In the genomic region with DNA sequence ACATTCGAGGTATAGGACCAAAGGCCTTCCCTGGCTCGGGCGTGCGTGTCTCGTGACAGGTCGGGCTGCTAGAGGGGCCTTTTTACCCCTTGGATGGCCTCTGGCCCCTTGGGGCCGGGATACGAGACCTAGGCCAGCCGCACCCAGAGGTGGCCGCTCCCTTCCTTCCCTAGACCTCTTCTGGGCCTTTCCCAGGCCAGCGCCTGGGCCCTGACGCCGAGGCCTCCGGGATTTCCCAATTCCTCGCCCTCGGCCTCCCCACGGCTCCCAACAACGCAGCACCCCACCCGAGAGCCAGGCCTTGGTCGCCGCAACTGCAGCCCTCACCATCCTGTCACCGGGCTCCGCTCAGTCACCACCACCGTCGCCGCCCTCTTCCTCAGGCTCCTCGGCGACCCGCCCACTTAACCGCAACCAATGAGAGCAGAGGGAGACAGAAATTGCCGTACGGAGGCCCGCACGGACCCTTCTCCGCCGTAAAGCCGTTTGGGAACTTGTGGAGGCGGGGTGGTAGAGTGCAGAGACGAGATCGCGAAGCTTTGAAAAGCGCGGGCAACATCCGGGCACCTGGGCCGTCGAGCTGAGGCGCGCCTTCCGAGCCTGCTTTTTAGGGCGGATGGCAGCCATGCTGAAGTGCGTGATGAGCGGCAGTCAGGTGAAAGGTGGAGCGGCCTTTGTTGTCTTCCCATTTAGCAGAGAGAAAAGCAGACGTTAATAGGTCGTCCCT, we compare ENCODE assay signal across 1 cellular context.
TF ChIP-seq lines count a peak whose summit lies in the region.

A gene (plus strand): TSS at position 610 of the 727 bp plus-strand sequence. CDS start 7 bp downstream, at position 617.
A gene (minus strand): TSS at position 390 of the 727 bp plus-strand sequence. CDS start 60 bp downstream, at position 330.

TF ChIP-seq in HepG2, 621 proteins besides CTCF, POLR2A, EP300 and RAD21 (continued from another document and continues in another):
- TF ChIP-seq, protein P1, sequence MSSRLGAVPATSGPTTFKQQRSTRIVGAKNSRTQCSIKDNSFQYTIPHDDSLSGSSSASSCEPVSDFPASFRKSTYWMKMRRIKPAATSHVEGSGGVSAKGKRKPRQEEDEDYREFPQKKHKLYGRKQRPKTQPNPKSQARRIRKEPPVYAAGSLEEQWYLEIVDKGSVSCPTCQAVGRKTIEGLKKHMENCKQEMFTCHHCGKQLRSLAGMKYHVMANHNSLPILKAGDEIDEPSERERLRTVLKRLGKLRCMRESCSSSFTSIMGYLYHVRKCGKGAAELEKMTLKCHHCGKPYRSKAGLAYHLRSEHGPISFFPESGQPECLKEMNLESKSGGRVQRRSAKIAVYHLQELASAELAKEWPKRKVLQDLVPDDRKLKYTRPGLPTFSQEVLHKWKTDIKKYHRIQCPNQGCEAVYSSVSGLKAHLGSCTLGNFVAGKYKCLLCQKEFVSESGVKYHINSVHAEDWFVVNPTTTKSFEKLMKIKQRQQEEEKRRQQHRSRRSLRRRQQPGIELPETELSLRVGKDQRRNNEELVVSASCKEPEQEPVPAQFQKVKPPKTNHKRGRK (CRISPR knock-in tag; IDR thresholded peaks at IDR 0.05), result no peak; the same call in 1 of the 2 replicates
- TF ChIP-seq SP2 (CRISPR knock-in tag; IDR thresholded peaks at IDR 0.05) (peak; percentile 62; the same call in 1 of the 2 replicates), U2AF1 (optimal IDR thresholded peaks at IDR 0.05; ENCODE audit: low read depth, low read length) (peak; percentile 51), ZNF337 (CRISPR knock-in tag; IDR thresholded peaks at IDR 0.05; ENCODE audit: borderline replicate concordance, low read depth) (peak; percentile 75; the same call in 1 of the 2 replicates), SALL1 (CRISPR knock-in tag; IDR thresholded peaks at IDR 0.05) (peak; percentile 98), ZBTB8A (CRISPR knock-in tag; IDR thresholded peaks at IDR 0.05; ENCODE audit: borderline replicate concordance, low read depth) (peak; percentile 89; the same call in 1 of the 2 replicates), DPF2 (CRISPR knock-in tag; IDR thresholded peaks at IDR 0.05; ENCODE audit: borderline replicate concordance, low read depth) (no peak), MIXL1 (CRISPR knock-in tag; IDR thresholded peaks at IDR 0.05) (peak; percentile 57; the same call in 1 of the 2 replicates), ZBTB20 (CRISPR knock-in tag; IDR thresholded peaks at IDR 0.05; ENCODE audit: borderline replicate concordance, low read depth) (peak; percentile 68; the same call in 1 of the 2 replicates), ZNF558 (CRISPR knock-in tag; IDR thresholded peaks at IDR 0.05; ENCODE audit: borderline replicate concordance) (peak; percentile 96; the same call in 1 of the 2 replicates), KLF13 (CRISPR knock-in tag; IDR thresholded peaks at IDR 0.05) (no peak), GTF3A (CRISPR knock-in tag; conservative IDR thresholded peaks at IDR 0.05) (peak; percentile 91; the same call in 1 of the 2 replicates), ZNF382 (CRISPR knock-in tag; IDR thresholded peaks at IDR 0.05; ENCODE audit: borderline replicate concordance) (no peak), CBX1 (IDR thresholded peaks at IDR 0.05; ENCODE audit: low read depth) (no peak), JUN (CRISPR knock-in tag; IDR thresholded peaks at IDR 0.05) (peak; percentile 83), CREB1 (IDR thresholded peaks at IDR 0.05) (peak; percentile 47; the same call in 1 of the 2 replicates), CREB1 (CRISPR knock-in tag; IDR thresholded peaks at IDR 0.05) (peak; percentile 86), FOXM1 (CRISPR knock-in tag; IDR thresholded peaks at IDR 0.05) (no peak), ZNF644 (CRISPR knock-in tag; IDR thresholded peaks at IDR 0.05; ENCODE audit: low read depth) (no peak; the same call in 1 of the 2 replicates), ATAD3A (CRISPR knock-in tag; IDR thresholded peaks at IDR 0.05) (no peak), KDM6A (CRISPR knock-in tag; IDR thresholded peaks at IDR 0.05; ENCODE audit: low read depth) (no peak), IRX3 (CRISPR knock-in tag; IDR thresholded peaks at IDR 0.05; ENCODE audit: borderline replicate concordance, low read depth) (peak; percentile 97), ZNF180 (CRISPR knock-in tag; IDR thresholded peaks at IDR 0.05; ENCODE audit: borderline replicate concordance, low read depth) (no peak), ATRX (CRISPR knock-in tag; IDR thresholded peaks at IDR 0.05; ENCODE audit: borderline replicate concordance) (no peak), HNRNPK (IDR thresholded peaks at IDR 0.05; ENCODE audit: low read depth, low read length, poor library complexity, severe bottlenecking) (no peak), RFXAP (CRISPR knock-in tag; IDR thresholded peaks at IDR 0.05; ENCODE audit: borderline replicate concordance) (peak; percentile 89; the same call in 1 of the 2 replicates), ZNF550 (CRISPR knock-in tag; IDR thresholded peaks at IDR 0.05; ENCODE audit: borderline replicate concordance) (no peak), POGZ (CRISPR knock-in tag; IDR thresholded peaks at IDR 0.05) (peak; percentile 97), KDM1A (CRISPR knock-in tag; IDR thresholded peaks at IDR 0.05) (no peak), ZNF510 (CRISPR knock-in tag; IDR thresholded peaks at IDR 0.05; ENCODE audit: low read depth) (peak; percentile 99; the same call in 1 of the 2 replicates)
- TF ChIP-seq, protein P2, sequence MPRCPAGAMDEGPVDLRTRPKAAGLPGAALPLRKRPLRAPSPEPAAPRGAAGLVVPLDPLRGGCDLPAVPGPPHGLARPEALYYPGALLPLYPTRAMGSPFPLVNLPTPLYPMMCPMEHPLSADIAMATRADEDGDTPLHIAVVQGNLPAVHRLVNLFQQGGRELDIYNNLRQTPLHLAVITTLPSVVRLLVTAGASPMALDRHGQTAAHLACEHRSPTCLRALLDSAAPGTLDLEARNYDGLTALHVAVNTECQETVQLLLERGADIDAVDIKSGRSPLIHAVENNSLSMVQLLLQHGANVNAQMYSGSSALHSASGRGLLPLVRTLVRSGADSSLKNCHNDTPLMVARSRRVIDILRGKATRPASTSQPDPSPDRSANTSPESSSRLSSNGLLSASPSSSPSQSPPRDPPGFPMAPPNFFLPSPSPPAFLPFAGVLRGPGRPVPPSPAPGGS (CRISPR knock-in tag; IDR thresholded peaks at IDR 0.05), result peak; percentile 97
- TF ChIP-seq, protein P3, sequence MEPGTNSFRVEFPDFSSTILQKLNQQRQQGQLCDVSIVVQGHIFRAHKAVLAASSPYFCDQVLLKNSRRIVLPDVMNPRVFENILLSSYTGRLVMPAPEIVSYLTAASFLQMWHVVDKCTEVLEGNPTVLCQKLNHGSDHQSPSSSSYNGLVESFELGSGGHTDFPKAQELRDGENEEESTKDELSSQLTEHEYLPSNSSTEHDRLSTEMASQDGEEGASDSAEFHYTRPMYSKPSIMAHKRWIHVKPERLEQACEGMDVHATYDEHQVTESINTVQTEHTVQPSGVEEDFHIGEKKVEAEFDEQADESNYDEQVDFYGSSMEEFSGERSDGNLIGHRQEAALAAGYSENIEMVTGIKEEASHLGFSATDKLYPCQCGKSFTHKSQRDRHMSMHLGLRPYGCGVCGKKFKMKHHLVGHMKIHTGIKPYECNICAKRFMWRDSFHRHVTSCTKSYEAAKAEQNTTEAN (CRISPR knock-in tag; conservative IDR thresholded peaks at IDR 0.05), result peak; percentile 87
- TF ChIP-seq, protein P4, sequence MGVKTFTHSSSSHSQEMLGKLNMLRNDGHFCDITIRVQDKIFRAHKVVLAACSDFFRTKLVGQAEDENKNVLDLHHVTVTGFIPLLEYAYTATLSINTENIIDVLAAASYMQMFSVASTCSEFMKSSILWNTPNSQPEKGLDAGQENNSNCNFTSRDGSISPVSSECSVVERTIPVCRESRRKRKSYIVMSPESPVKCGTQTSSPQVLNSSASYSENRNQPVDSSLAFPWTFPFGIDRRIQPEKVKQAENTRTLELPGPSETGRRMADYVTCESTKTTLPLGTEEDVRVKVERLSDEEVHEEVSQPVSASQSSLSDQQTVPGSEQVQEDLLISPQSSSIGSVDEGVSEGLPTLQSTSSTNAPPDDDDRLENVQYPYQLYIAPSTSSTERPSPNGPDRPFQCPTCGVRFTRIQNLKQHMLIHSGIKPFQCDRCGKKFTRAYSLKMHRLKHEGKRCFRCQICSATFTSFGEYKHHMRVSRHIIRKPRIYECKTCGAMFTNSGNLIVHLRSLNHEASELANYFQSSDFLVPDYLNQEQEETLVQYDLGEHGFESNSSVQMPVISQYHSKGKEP (CRISPR knock-in tag; IDR thresholded peaks at IDR 0.05), result no peak
- TF ChIP-seq, protein P5, sequence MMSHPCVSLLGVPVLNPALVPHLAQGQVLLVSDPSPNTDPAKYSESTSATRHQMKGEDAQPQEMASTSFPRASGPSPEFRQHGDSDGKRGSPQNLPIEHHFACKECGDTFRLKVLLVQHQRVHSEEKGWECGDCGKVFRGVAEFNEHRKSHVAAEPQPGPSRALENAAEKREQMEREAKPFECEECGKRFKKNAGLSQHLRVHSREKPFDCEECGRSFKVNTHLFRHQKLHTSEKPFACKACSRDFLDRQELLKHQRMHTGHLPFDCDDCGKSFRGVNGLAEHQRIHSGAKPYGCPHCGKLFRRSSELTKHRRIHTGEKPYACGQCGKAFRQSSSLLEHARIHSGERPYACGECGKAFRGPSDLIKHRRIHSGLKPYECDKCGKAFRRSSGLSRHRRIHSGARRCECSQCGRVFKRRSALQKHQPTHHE (CRISPR knock-in tag; IDR thresholded peaks at IDR 0.05; ENCODE audit: borderline replicate concordance), result peak; percentile 72; the same call in 1 of the 2 replicates
- TF ChIP-seq, protein P6, sequence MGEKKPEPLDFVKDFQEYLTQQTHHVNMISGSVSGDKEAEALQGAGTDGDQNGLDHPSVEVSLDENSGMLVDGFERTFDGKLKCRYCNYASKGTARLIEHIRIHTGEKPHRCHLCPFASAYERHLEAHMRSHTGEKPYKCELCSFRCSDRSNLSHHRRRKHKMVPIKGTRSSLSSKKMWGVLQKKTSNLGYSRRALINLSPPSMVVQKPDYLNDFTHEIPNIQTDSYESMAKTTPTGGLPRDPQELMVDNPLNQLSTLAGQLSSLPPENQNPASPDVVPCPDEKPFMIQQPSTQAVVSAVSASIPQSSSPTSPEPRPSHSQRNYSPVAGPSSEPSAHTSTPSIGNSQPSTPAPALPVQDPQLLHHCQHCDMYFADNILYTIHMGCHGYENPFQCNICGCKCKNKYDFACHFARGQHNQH (CRISPR knock-in tag; IDR thresholded peaks at IDR 0.05), result peak; percentile 92
- TF ChIP-seq, protein P7, sequence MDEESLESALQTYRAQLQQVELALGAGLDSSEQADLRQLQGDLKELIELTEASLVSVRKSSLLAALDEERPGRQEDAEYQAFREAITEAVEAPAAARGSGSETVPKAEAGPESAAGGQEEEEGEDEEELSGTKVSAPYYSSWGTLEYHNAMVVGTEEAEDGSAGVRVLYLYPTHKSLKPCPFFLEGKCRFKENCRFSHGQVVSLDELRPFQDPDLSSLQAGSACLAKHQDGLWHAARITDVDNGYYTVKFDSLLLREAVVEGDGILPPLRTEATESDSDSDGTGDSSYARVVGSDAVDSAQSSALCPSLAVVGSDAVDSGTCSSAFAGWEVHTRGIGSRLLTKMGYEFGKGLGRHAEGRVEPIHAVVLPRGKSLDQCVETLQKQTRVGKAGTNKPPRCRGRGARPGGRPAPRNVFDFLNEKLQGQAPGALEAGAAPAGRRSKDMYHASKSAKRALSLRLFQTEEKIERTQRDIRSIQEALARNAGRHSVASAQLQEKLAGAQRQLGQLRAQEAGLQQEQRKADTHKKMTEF (CRISPR knock-in tag; IDR thresholded peaks at IDR 0.05), result peak; percentile 92
- TF ChIP-seq, protein P8, sequence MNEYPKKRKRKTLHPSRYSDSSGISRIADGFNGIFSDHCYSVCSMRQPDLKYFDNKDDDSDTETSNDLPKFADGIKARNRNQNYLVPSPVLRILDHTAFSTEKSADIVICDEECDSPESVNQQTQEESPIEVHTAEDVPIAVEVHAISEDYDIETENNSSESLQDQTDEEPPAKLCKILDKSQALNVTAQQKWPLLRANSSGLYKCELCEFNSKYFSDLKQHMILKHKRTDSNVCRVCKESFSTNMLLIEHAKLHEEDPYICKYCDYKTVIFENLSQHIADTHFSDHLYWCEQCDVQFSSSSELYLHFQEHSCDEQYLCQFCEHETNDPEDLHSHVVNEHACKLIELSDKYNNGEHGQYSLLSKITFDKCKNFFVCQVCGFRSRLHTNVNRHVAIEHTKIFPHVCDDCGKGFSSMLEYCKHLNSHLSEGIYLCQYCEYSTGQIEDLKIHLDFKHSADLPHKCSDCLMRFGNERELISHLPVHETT (CRISPR knock-in tag; conservative IDR thresholded peaks at IDR 0.05), result 0 out of 2 replicates have a peak, but pooled peaks have one; percentile 35
